Comparison of ENCODE assay signal across 2 cellular contexts in genomic region chr21:33075128-33075527, GRCh38.
TF ChIP-seq lines count a peak whose summit lies in the region.

No MANE protein-coding gene starts in this region.

TF ChIP-seq in GM23338, 12 proteins besides CTCF, POLR2A, EP300 and RAD21 (continued from another document):
- TF ChIP-seq ZNF462 (CRISPR knock-in tag; IDR thresholded peaks at IDR 0.05) (no peak), STAT1 (IDR thresholded peaks at IDR 0.05; ENCODE audit: unreplicated experiment) (no peak), ZNF114 (CRISPR knock-in tag; IDR thresholded peaks at IDR 0.05) (no peak), REST (IDR thresholded peaks at IDR 0.05; ENCODE audit: unreplicated experiment) (no peak), ZNF331 (CRISPR knock-in tag; IDR thresholded peaks at IDR 0.05; ENCODE audit: low read depth) (no peak), POLR2AphosphoS5 (IDR thresholded peaks at IDR 0.05; ENCODE audit: low read depth) (no peak), ETS1 (IDR thresholded peaks at IDR 0.05) (no peak), CREB1 (CRISPR knock-in tag; IDR thresholded peaks at IDR 0.05; ENCODE audit: low read depth) (no peak), NANOG (IDR thresholded peaks at IDR 0.05; ENCODE audit: borderline replicate concordance) (no peak), JUNB (IDR thresholded peaks at IDR 0.05; ENCODE audit: unreplicated experiment) (no peak)

TF ChIP-seq in K562, 482 proteins besides CTCF, POLR2A, EP300 and RAD21:
- TF ChIP-seq ARID3A (IDR thresholded peaks at IDR 0.05; ENCODE audit: borderline replicate concordance, low read depth, low read length) (no peak), SIX5 (IDR thresholded peaks at IDR 0.05; ENCODE audit: borderline replicate concordance in 1 of 2, insufficient read depth in 1 of 2, low read depth in 1 of 2, low read length in 2 of 2) (no peak), ZNF740 (CRISPR knock-in tag; IDR thresholded peaks at IDR 0.05) (0 out of 2 replicates have a peak, but pooled peaks have one; percentile 65), ZNF740 (tag; IDR thresholded peaks at IDR 0.05) (no peak)
